ENCODE assay signal across 16 cellular contexts in genomic region chr5:56422060-56422762, GRCh38.
DNase-seq lines count a peak whose midpoint lies in the region; ATAC-seq and TF ChIP-seq lines count a peak whose summit lies in the region.
"Had no signal": no experiment of that assay in that cellular context is flagged by ENCODE, and none has a peak within 500 bp of the region (broad histone marks: within the 10 kb centered on the region; RNA-seq: fewer than 3 reads in every experiment).

No MANE protein-coding gene starts in this region.

- POLR2A ChIA-PET in CD8-positive, alpha-beta T cell (lab: Charles Lee) = interaction anchor here (1.3 kb wide), 1 partner anchor 10 kb away, joined by 3 read pairs; no protein-coding TSS in a partner anchor

- no peaks in the 10 kb centered on the region for H3K4me1 ChIP-seq in colonic mucosa
- no peaks in the 10 kb centered on the region for H3K4me1 ChIP-seq in CD8-positive, alpha-beta T cell (ENCODE audit: insufficient read depth, low read length)
- no peaks in the 10 kb centered on the region for H3K4me1 ChIP-seq in right atrium auricular region

- no peaks in the 10 kb centered on the region for H3K27me3 Mint-ChIP-seq in CD8-positive, alpha-beta T cell (ENCODE audit: low read depth)
- H3K27me3 Mint-ChIP-seq: activated CD8-positive, alpha-beta T cell treated with anti-CD3 and anti-CD28 coated beads for 36 hours; CD4-positive, alpha-beta T cell had no signal

- CTCF ChIA-PET in CD8-positive, alpha-beta T cell (lab: Charles Lee) = interaction anchor here (1.0 to 1.3 kb wide), 2 partner anchors 10 to 416 kb away, joined by 3 read pairs; no protein-coding TSS in a partner anchor

- no peaks in the 10 kb centered on the region for H3K4me1 Mint-ChIP-seq in CD8-positive, alpha-beta T cell (ENCODE audit: low read depth)
- H3K4me1 Mint-ChIP-seq: stimulated activated effector memory CD8-positive, alpha-beta T cell treated with anti-CD3 and anti-CD28 coated beads, Interleukin-12 subunit alpha, Interleukin-12 subunit beta, amount 100 ng/mL, for 72 hours had no signal

- TF ChIP-seq CTCF in 22Rv1 (IDR thresholded peaks at IDR 0.05) (no peak), LNCaP clone FGC (IDR thresholded peaks at IDR 0.05; ENCODE audit: control insufficient read depth, extremely low read depth, insufficient read depth) (no peak), colonic mucosa (IDR thresholded peaks at IDR 0.05) (no peak), right atrium auricular region (IDR thresholded peaks at IDR 0.05) (no peak)
- no peak for TF ChIP-seq CTCF in CD8-positive, alpha-beta T cell (IDR thresholded peaks at IDR 0.05)

- H3K27ac ChIP-seq in 22Rv1 = peak overlapping the region; percentile 51
- H3K27ac ChIP-seq in colonic mucosa = no peak overlapping the region
- H3K27ac ChIP-seq in CD8-positive, alpha-beta T cell (ENCODE audit: low read depth, low read length) = no peak overlapping the region
- H3K27ac ChIP-seq in right atrium auricular region = no peak overlapping the region

- DNase-seq in LNCaP clone FGC (ENCODE audit: low read depth) (peak; percentile 97), colonic mucosa (peak; percentile 22), midbrain (lab: John Stamatoyannopoulos, UW) (peak; percentile 18), DMS 273 (lab: John Stamatoyannopoulos, UW; ENCODE audit: unreplicated experiment) (no peak), NCI-H345 (lab: John Stamatoyannopoulos, UW) (no peak), right atrium auricular region (ENCODE audit: low spot score) (no peak)
- no peak for DNase-seq in CD8-positive, alpha-beta T cell
- DNase-seq: activated CD8-positive, alpha-beta T cell treated with anti-CD3 and anti-CD28 coated beads for 36 hours; CD4-positive, alpha-beta T cell; foreskin melanocyte; GOT3 had no signal

- intact Hi-C loops in colonic mucosa (cut with DNase I) = no loop called here
- intact Hi-C loops in CD8-positive, alpha-beta T cell (cut with DNase I, micrococcal nuclease) = no loop called here

- no peaks in the 10 kb centered on the region for H3K27me3 ChIP-seq in colonic mucosa
- H3K27me3 ChIP-seq in CD8-positive, alpha-beta T cell (ENCODE audit: insufficient read depth, low read length) = no peaks in the 10 kb centered on the region
- H3K27me3 ChIP-seq in right atrium auricular region = no peaks in the 10 kb centered on the region

- no peaks in the 10 kb centered on the region for H3K36me3 ChIP-seq in colonic mucosa
- H3K36me3 ChIP-seq in CD8-positive, alpha-beta T cell (ENCODE audit: insufficient read depth, low read length) = no peaks in the 10 kb centered on the region
- H3K36me3 ChIP-seq in right atrium auricular region = no peaks in the 10 kb centered on the region

- no peak overlapping the region for H3K4me3 Mint-ChIP-seq in CD8-positive, alpha-beta T cell
- H3K4me3 Mint-ChIP-seq: activated CD8-positive, alpha-beta T cell treated with anti-CD3 and anti-CD28 coated beads for 36 hours; activated T-helper 1 cell treated with anti-CD3 and anti-CD28 coated beads, Interleukin-12 subunit alpha, Interleukin-12 subunit beta, Interleukin-2, Interleukin-4 antibody, amounts not matched to agents 30 ng/mL and 10 ng/mL and 1 ng/mL, durations not matched to agents 14 hours and 24 hours and 36 hours; CD4-positive, alpha-beta T cell; stimulated activated effector memory CD8-positive, alpha-beta T cell treated with anti-CD3 and anti-CD28 coated beads, Interleukin-12 subunit alpha, Interleukin-12 subunit beta, amount 100 ng/mL, for 72 hours had no signal

- H3K9me3 ChIP-seq in colonic mucosa (no peaks in the 10 kb centered on the region), right atrium auricular region (peaks cover 0 to 31% of the 10 kb centered on the region in 2 donors)
- no peaks in the 10 kb centered on the region for H3K9me3 ChIP-seq in CD8-positive, alpha-beta T cell (ENCODE audit: low read length)

- H3K9ac ChIP-seq in colonic mucosa (ENCODE audit: low read depth in 2 of 2, low read length in 2 of 2) = no peak overlapping the region

- no peak for ATAC-seq in CD8-positive, alpha-beta T cell
- ATAC-seq: activated CD8-positive, alpha-beta T cell treated with anti-CD3 and anti-CD28 coated beads for 36 hours; GM12878; SK-N-SH treated with all-trans-retinoic acid at 6 μM for 48 hours; stimulated activated effector memory CD8-positive, alpha-beta T cell treated with anti-CD3 and anti-CD28 coated beads, Interleukin-12 subunit alpha, Interleukin-12 subunit beta, amount 100 ng/mL, for 72 hours had no signal

- H3K4me3 ChIP-seq in LNCaP clone FGC (ENCODE audit: low read depth, low read length) (peak overlapping the region; percentile 35), colonic mucosa (no peak overlapping the region), right atrium auricular region (no peak overlapping the region)
- H3K4me3 ChIP-seq in CD8-positive, alpha-beta T cell (ENCODE audit: low read depth, low read length) = no peak overlapping the region
- H3K4me3 ChIP-seq: GM12878 had no signal

- no peaks in the 10 kb centered on the region for H3K36me3 Mint-ChIP-seq in CD8-positive, alpha-beta T cell
- H3K36me3 Mint-ChIP-seq: stimulated activated effector memory CD8-positive, alpha-beta T cell treated with anti-CD3 and anti-CD28 coated beads, Interleukin-12 subunit alpha, Interleukin-12 subunit beta, amount 100 ng/mL, for 72 hours had no signal

- H3K9me3 Mint-ChIP-seq in CD8-positive, alpha-beta T cell = peaks cover 28% of the 10 kb centered on the region

- H3K27ac Mint-ChIP-seq in CD8-positive, alpha-beta T cell = no peak overlapping the region
- H3K27ac Mint-ChIP-seq: activated CD8-positive, alpha-beta T cell treated with anti-CD3 and anti-CD28 coated beads for 36 hours; activated T-helper 1 cell treated with anti-CD3 and anti-CD28 coated beads, Interleukin-12 subunit alpha, Interleukin-12 subunit beta, Interleukin-2, Interleukin-4 antibody, amounts not matched to agents 30 ng/mL and 10 ng/mL and 1 ng/mL, durations not matched to agents 14 hours and 24 hours and 36 hours; CD4-positive, alpha-beta T cell; stimulated activated effector memory CD8-positive, alpha-beta T cell treated with anti-CD3 and anti-CD28 coated beads, Interleukin-12 subunit alpha, Interleukin-12 subunit beta, amount 100 ng/mL, for 72 hours had no signal

Comparison
In these comparisons a context has a peak if more than half of its experiments do, and no peak if none do; other contexts are left out.
1. DNase-seq: peak in LNCaP clone FGC (single experiment), colonic mucosa (single experiment) and midbrain (single experiment); none in CD8-positive, alpha-beta T cell (0 of 7), DMS 273 (single experiment), NCI-H345 (single experiment) and right atrium auricular region (single experiment).